In genomic region chr9:5278486-5278885, GRCh38 we compare ENCODE assay signal across 15 cellular contexts.
DNase-seq lines count a peak whose midpoint lies in the region; ATAC-seq and TF ChIP-seq lines count a peak whose summit lies in the region.
"Had no signal": no experiment of that assay in that cellular context is flagged by ENCODE, and none has a peak within 500 bp of the region (broad histone marks: within the 10 kb centered on the region; RNA-seq: fewer than 3 reads in every experiment).

No MANE protein-coding gene starts in this region.

- TF ChIP-seq CTCF in GM12865 (IDR thresholded peaks at IDR 0.05; ENCODE audit: insufficient read depth, low read depth, low read length, missing control alignments): no peak

- peak; percentile 58 for ATAC-seq in GM21390 (IDR thresholded peaks at IDR 0.05; ENCODE audit: unreplicated experiment)
- peak; percentile 72 for ATAC-seq in HG03159 (IDR thresholded peaks at IDR 0.05; ENCODE audit: unreplicated experiment)
- ATAC-seq in HG02759 (IDR thresholded peaks at IDR 0.05; ENCODE audit: unreplicated experiment): no peak
- ATAC-seq in HG02970 (IDR thresholded peaks at IDR 0.05; ENCODE audit: low FRiP score, unreplicated experiment): no peak
- ATAC-seq: left ventricle myocardium superior had no signal

- H3K4me3 ChIP-seq in GM12865 (ENCODE audit: low read depth, low read length): no peak overlapping the region
- H3K4me3 ChIP-seq: esophagus muscularis mucosa had no signal

- DNase-seq in GM12865 (ENCODE audit: low read depth) (peak; percentile 36), OCI-M1 (lab: John Stamatoyannopoulos, UW) (peak; percentile 92), NCI-H526 treated with DMSO at 0.1 percent for 48 hours (lab: John Stamatoyannopoulos, UW) (no peak), DMS153 treated with DMSO at 0.1 percent for 48 hours (lab: John Stamatoyannopoulos, UW; ENCODE audit: unreplicated experiment) (no peak)
- DNase-seq: activated CD4-positive, CD25-positive, alpha-beta regulatory T cell treated with anti-CD3 and anti-CD28 coated beads, Interleukin-2, amount 50 U/mL, for 72 hours; H7; left ventricle myocardium superior; NCI-H1436; NCI-H2227 treated with DMSO at 0.1 percent for 48 hours; SHP77 treated with DMSO at 0.1 percent for 48 hours had no signal

Comparison
In these comparisons a context has a peak if more than half of its experiments do, and no peak if none do; other contexts are left out.
1. DNase-seq: peak in GM12865 (single experiment) and OCI-M1 (single experiment); none in NCI-H526 treated with DMSO at 0.1 percent for 48 hours (single experiment) and DMS153 treated with DMSO at 0.1 percent for 48 hours (single experiment).
2. ATAC-seq: peak in GM21390 (single experiment) and HG03159 (single experiment); none in HG02759 (single experiment) and HG02970 (single experiment).